Comparison of ENCODE assay signal across 1 cellular context in the genomic region with DNA sequence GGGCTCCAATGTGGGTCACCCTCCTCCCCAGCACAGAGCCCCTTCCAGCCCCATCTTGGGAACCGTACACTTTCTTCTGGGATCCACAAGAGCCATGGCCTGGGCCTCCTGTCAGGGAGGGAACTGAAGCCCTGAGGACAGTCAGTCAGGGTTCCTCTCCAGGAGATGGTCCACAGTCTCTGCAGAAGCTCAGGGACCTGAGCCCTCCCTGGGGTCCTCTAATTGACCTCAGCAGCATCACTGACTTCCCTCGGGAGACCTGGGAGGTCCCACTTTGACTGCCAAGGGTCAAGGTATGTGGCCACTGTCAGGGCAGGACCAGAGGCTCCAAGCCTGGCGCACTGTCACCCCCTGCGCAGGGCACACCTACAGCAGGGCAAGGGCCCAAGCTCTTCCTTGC.
TF ChIP-seq lines count a peak whose summit lies in the region.

No MANE protein-coding gene starts in this region.

TF ChIP-seq in K562, 482 proteins besides CTCF, POLR2A, EP300 and RAD21:
- TF ChIP-seq NCOA6 (IDR thresholded peaks at IDR 0.05) (no peak), BRD9 (IDR thresholded peaks at IDR 0.05; ENCODE audit: low read depth, partially characterized antibody) (no peak), SMARCB1 (IDR thresholded peaks at IDR 0.05; ENCODE audit: insufficient read length, low read depth) (no peak), TCFL5 (CRISPR knock-in tag; conservative IDR thresholded peaks at IDR 0.05) (no peak), NFATC3 (IDR thresholded peaks at IDR 0.05) (no peak)
